Comparison of ENCODE assay signal across 26 cellular contexts in genomic region chr4:6869944-6870343, GRCh38. TPM values are rescaled to one million over a fixed set of nuclear protein-coding genes. Genes with fewer than 3 reads are reported as not detected.
DNase-seq lines count a peak whose midpoint lies in the region; ATAC-seq and TF ChIP-seq lines count a peak whose summit lies in the region.
"Had no signal": no experiment of that assay in that cellular context is flagged by ENCODE, and none has a peak within 500 bp of the region (broad histone marks: within the 10 kb centered on the region; RNA-seq: fewer than 3 reads in every experiment).

No MANE protein-coding gene starts in this region.

- TF ChIP-seq CTCF in upper lobe of right lung (IDR thresholded peaks at IDR 0.05) = no peak

- no peaks in the 10 kb centered on the region for H3K9me3 ChIP-seq in upper lobe of right lung
- H3K9me3 ChIP-seq: body of pancreas, upper lobe of left lung had no signal

- no peak overlapping the region for H3K27ac ChIP-seq in upper lobe of right lung
- H3K27ac ChIP-seq: body of pancreas, epithelial cell of prostate, WERI-Rb-1 had no signal

- peaks cover 61% of the 10 kb centered on the region for H3K36me3 ChIP-seq in upper lobe of right lung

- no peaks in the 10 kb centered on the region for H3K27me3 ChIP-seq in upper lobe of right lung
- H3K27me3 ChIP-seq: body of pancreas, upper lobe of left lung had no signal

- H3K4me3 ChIP-seq in upper lobe of right lung = no peak overlapping the region
- H3K4me3 ChIP-seq: body of pancreas, upper lobe of left lung had no signal

- peak; percentile 45 for ATAC-seq in Right ventricle myocardium superior (ENCODE audit: poor library complexity)
- peak; percentile 34 for ATAC-seq in esophagus mucosa
- ATAC-seq in upper lobe of right lung = peak; percentile 24
- ATAC-seq: body of pancreas had no signal

- H3K4me1 ChIP-seq in upper lobe of right lung = peaks cover 14% of the 10 kb centered on the region
- H3K4me1 ChIP-seq: body of pancreas had no signal

- DNase-seq in Right ventricle myocardium superior (peak; percentile 68), cardiac septum (ENCODE audit: low spot score) (no peak), myocyte (ENCODE audit: low read depth) (peak; percentile 83), upper lobe of right lung (no peak), COR-L47 (lab: John Stamatoyannopoulos, UW) (no peak), GM03348 (ENCODE audit: low spot score) (no peak), NCI-H526 treated with DMSO at 0.1 percent for 48 hours (lab: John Stamatoyannopoulos, UW) (no peak)
- DNase-seq: activated CD4-positive, alpha-beta T cell treated with anti-CD3 and anti-CD28 coated beads, Interleukin-2, amount 10 ng/mL, durations not matched to agents 7 days and 5 days; activated naive CD4-positive, alpha-beta T cell; activated T-cell treated with anti-CD3 and anti-CD28 coated beads, Interleukin-2, amount 50 U/mL, for 48 hours; body of pancreas; DMS153; HCEC 1CT; KG1; mesenchymal stem cell; MM.1S; NCI-H1417 treated with DMSO at 0.1 percent for 48 hours; NCI-H446; SHP77 treated with DMSO at 0.1 percent for 48 hours; substantia nigra; SW 1271; T1000; upper lobe of left lung had no signal

- intact Hi-C loops in Right ventricle myocardium superior (cut with DNase I) = loop anchor here (5.0 kb wide), 1 partner anchor 93 kb away; no protein-coding TSS in a partner anchor
- intact Hi-C loops in cardiac septum (cut with DNase I) = loop anchor here (5.0 kb wide), 1 partner anchor 88 kb away; the partner anchor contains the start of gene KIAA0232
- intact Hi-C loops in upper lobe of right lung (cut with DNase I) = no loop called here

RNA-seq across cellular contexts. Expression of gene TBC1D14, which starts 39.7 kb away (rescaled TPM):
- total RNA-seq in Right ventricle myocardium superior (33.1 TPM), cardiac septum (30.8 TPM), esophagus mucosa (48.1 TPM), myocyte (48.6 and 51.8 TPM in 2 replicates), upper lobe of right lung (51.8 TPM)
- polyA plus RNA-seq in myocyte (2012) = 31.4 TPM

Comparison
In these comparisons a context has a peak if more than half of its experiments do, and no peak if none do; other contexts are left out.
1. DNase-seq: peak in Right ventricle myocardium superior (single experiment) and myocyte (single experiment); none in cardiac septum (single experiment), upper lobe of right lung (single experiment), COR-L47 (single experiment), GM03348 (single experiment) and NCI-H526 treated with DMSO at 0.1 percent for 48 hours (single experiment).
2. Peak in every context shown above with its lines, with median percentiles within 50 percentile points of each other: ATAC-seq.